Comparison of ENCODE assay signal across 9 cellular contexts in genomic region chr11:97770570-97770969, GRCh38.
"Had no signal": no experiment of that assay in that cellular context is flagged by ENCODE, and none has a peak within 500 bp of the region (broad histone marks: within the 10 kb centered on the region; RNA-seq: fewer than 3 reads in every experiment).

No MANE protein-coding gene starts in this region.

- H3K9me3 ChIP-seq: HAP-1 had no signal

- H3K36me3 Mint-ChIP-seq: IgD-negative memory B cell had no signal

- H3K36me3 ChIP-seq: HAP-1 had no signal

- H3K4me3 Mint-ChIP-seq: HFFc6, IgD-negative memory B cell had no signal

- H3K4me1 Mint-ChIP-seq: IgD-negative memory B cell had no signal

- H3K4me1 ChIP-seq: HAP-1 had no signal

- ATAC-seq: HCT116, HepG2 had no signal

- H3K27ac Mint-ChIP-seq: HFFc6, IgD-negative memory B cell had no signal

- H3K9ac ChIP-seq: GM23248 had no signal

- DNase-seq: GM23248, GOT3, H7, HFFc6 had no signal

- H3K27me3 Mint-ChIP-seq: IgD-negative memory B cell had no signal

- H3K9me3 Mint-ChIP-seq: HFFc6 had no signal

- H3K4me3 ChIP-seq: GM23248, HAP-1 had no signal

- H2AFZ ChIP-seq: GM23248 had no signal

- H3K27ac ChIP-seq: GM23248, HL-60 had no signal
